In genomic region chr7:83648464-83649241, GRCh38 we compare ENCODE assay signal across 8 cellular contexts. TPM values are rescaled to one million over a fixed set of nuclear protein-coding genes. Genes with fewer than 3 reads are reported as not detected.
DNase-seq lines count a peak whose midpoint lies in the region; ATAC-seq and TF ChIP-seq lines count a peak whose summit lies in the region.

Gene SEMA3E (minus strand): TSS chr7:83649139.

- H3K4me3 ChIP-seq in esophagus (ENCODE audit: low read depth in 1 of 2, low read length in 2 of 2) (peak within 1 kb of the TSS; percentile 39 to 44), neuron (ENCODE audit: low read length) (peak within 1 kb of the TSS; percentile 47)

- H3K4me1 ChIP-seq in esophagus (ENCODE audit: control insufficient read depth in 2 of 2, insufficient read depth in 2 of 2, low read length in 1 of 2) (peaks cover 0 to 2% of the 10 kb centered on the region in 2 donors), neuron (ENCODE audit: insufficient read depth, low read length) (peaks cover 10% of the 10 kb centered on the region)

- peak within 1 kb of the TSS; percentile 67 for H2AFZ ChIP-seq in neuron (ENCODE audit: low read depth, low read length)

- H3K27me3 ChIP-seq in esophagus (ENCODE audit: control insufficient read depth in 1 of 2, insufficient read depth in 2 of 2, low read length in 2 of 2) (no peaks in the 10 kb centered on the region), neuron (ENCODE audit: insufficient read depth, low read length) (no peaks in the 10 kb centered on the region)

- DNase-seq in NCI-H2171 treated with DMSO at 0.1 percent for 48 hours (lab: John Stamatoyannopoulos, UW) (peak; percentile 74), middle frontal gyrus (ENCODE audit: extremely low spot score, low spot score) (no peak)
- DNase-seq in stimulated activated CD4-positive, alpha-beta T cell treated with anti-CD3 and anti-CD28 coated beads, Interleukin-4, amount 100 ng/mL, for 24 hours, result no peak

- H3K36me3 ChIP-seq in esophagus (ENCODE audit: control insufficient read depth in 2 of 2, insufficient read depth in 2 of 2, low read length in 1 of 2) (no peaks in the 10 kb centered on the region), neuron (ENCODE audit: insufficient read depth, low read length) (no peaks in the 10 kb centered on the region)

- no peak within 1 kb of the TSS for H3K27ac ChIP-seq in C4-2B
- H3K27ac ChIP-seq in esophagus (ENCODE audit: low read depth in 2 of 2, low read length in 1 of 2), result no peak within 1 kb of the TSS

- 3 to 4% methylated on average over 25 of the region's 25 CpGs for WGBS in esophagus, 2 donors

- no peaks in the 10 kb centered on the region for H3K9me3 ChIP-seq in esophagus (ENCODE audit: control insufficient read depth in 2 of 2, insufficient read depth in 1 of 2, low read depth in 1 of 2, low read length in 1 of 2)
- no peaks in the 10 kb centered on the region for H3K9me3 ChIP-seq in neuron (ENCODE audit: low read length)

- TF ChIP-seq CTCF in C4-2B (conservative IDR thresholded peaks at IDR 0.05), result peak; percentile 31

- ATAC-seq in HG02610 (IDR thresholded peaks at IDR 0.05; ENCODE audit: unreplicated experiment) (no peak), HG03571 (IDR thresholded peaks at IDR 0.05; ENCODE audit: unreplicated experiment) (no peak)

RNA-seq across cellular contexts. Expression of gene SEMA3E, which starts in this region (rescaled TPM):
- polyA plus RNA-seq in esophagus, result under 1 TPM; 0.14 to 0.28 TPM
